Comparison of ENCODE assay signal across 15 cellular contexts in the genomic region with DNA sequence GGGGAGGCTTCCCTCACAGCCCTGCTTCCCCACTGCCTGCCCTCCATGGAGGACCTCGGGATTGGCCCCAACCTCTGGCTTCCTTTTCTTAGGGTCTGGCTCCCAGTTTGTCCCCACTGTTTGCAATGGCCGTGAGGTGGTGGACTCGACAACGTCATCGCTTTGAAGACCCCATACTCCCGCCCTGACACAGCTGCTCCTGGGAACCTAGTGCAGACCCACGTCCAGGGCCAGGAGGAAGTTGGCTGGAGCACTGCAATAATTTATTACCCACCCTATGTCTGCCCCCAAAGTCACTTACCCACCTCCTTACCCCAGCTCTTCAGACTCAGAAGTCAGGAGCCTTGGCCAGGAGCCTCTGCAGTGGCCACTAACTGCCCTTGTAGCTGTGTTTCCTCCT. TPM values are rescaled to one million over a fixed set of nuclear protein-coding genes. Genes with fewer than 3 reads are reported as not detected.
"Had no signal": no experiment of that assay in that cellular context is flagged by ENCODE, and none has a peak within 500 bp of the region (broad histone marks: within the 10 kb centered on the region; RNA-seq: fewer than 3 reads in every experiment).

No MANE protein-coding gene starts in this region.

- H3K27ac ChIP-seq: body of pancreas, coronary artery, heart left ventricle, lower lobe of right lung, right lobe of liver, suprapubic skin had no signal

- H3K27me3 ChIP-seq: body of pancreas, heart left ventricle, right lobe of liver, suprapubic skin had no signal

- DNase-seq: activated CD4-positive, alpha-beta T cell treated with anti-CD3 and anti-CD28 coated beads, Interleukin-2, amount 50 U/mL, for 4 hours; activated effector memory CD4-positive, alpha-beta T cell treated with anti-CD3 and anti-CD28 coated beads, Interleukin-2, amount 50 U/mL, for 16 hours; activated T-cell treated with anti-CD3 and anti-CD28 coated beads, Interleukin-2, amount 50 U/mL, for 4 hours; amygdala; body of pancreas; caudate nucleus; effector CD4-positive, alpha-beta T cell; foreskin fibroblast; heart left ventricle; left cardiac atrium; lower lobe of right lung had no signal

- H3K4me1 ChIP-seq: body of pancreas, lower lobe of right lung, right lobe of liver, suprapubic skin had no signal

- H3K4me3 ChIP-seq: body of pancreas, coronary artery, heart left ventricle, lower lobe of right lung, right lobe of liver, suprapubic skin had no signal

- H3K36me3 ChIP-seq: heart left ventricle, lower lobe of right lung, right lobe of liver, suprapubic skin had no signal

- ATAC-seq: activated T-cell treated with anti-CD3 and anti-CD28 coated beads, Interleukin-2, amount 50 U/mL, for 4 hours; body of pancreas; lower lobe of right lung; right lobe of liver had no signal

- H3K9me3 ChIP-seq: body of pancreas, heart left ventricle, lower lobe of right lung, right lobe of liver, suprapubic skin had no signal

RNA-seq across cellular contexts. Expression of a gene that starts 11.1 kb away (rescaled TPM):
- total RNA-seq: pulmonary artery endothelial cell had no signal
